In genomic region chr22:45608763-45609180, GRCh38 we compare ENCODE assay signal across 10 cellular contexts.
DNase-seq lines count a peak whose midpoint lies in the region; ATAC-seq lines count a peak whose summit lies in the region.
"Had no signal": no experiment of that assay in that cellular context is flagged by ENCODE, and none has a peak within 500 bp of the region (broad histone marks: within the 10 kb centered on the region; RNA-seq: fewer than 3 reads in every experiment).

No MANE protein-coding gene starts in this region.

- no peaks in the 10 kb centered on the region for H3K36me3 ChIP-seq in skeletal muscle tissue (ENCODE audit: control insufficient read depth in 3 of 3, insufficient read depth in 3 of 3, low read length in 3 of 3)
- H3K36me3 ChIP-seq: esophagus muscularis mucosa had no signal

- H3K27me3 ChIP-seq in skeletal muscle tissue (ENCODE audit: control insufficient read depth in 3 of 3, insufficient read depth in 3 of 3, low read length in 3 of 3): peaks cover 0 to 3% (median 0%) of the 10 kb centered on the region in 3 donors
- H3K27me3 ChIP-seq: esophagus muscularis mucosa had no signal

- peak overlapping the region; percentile 40 for H3K27ac ChIP-seq in skeletal muscle tissue (ENCODE audit: low read depth, low read length)
- H3K27ac ChIP-seq: esophagus muscularis mucosa had no signal

- H3K4me1 Mint-ChIP-seq in dendritic cell treated with granulocyte-macrophage colony-stimulating factor and Interleukin-4, amounts not matched to agents 40 ng/mL and 50 ng/mL, for 4 days (ENCODE audit: low read depth): peaks cover 48% of the 10 kb centered on the region

- ATAC-seq in HG02759 (IDR thresholded peaks at IDR 0.05; ENCODE audit: unreplicated experiment): no peak
- ATAC-seq in GM18502 (IDR thresholded peaks at IDR 0.05; ENCODE audit: poor library complexity, unreplicated experiment): no peak

- intact Hi-C loops in dendritic cell treated with granulocyte-macrophage colony-stimulating factor and Interleukin-4, amounts not matched to agents 40 ng/mL and 50 ng/mL, for 4 days (cut with micrococcal nuclease): no loop called here

- no peak overlapping the region for H3K4me3 Mint-ChIP-seq in dendritic cell treated with granulocyte-macrophage colony-stimulating factor and Interleukin-4, amounts not matched to agents 40 ng/mL and 50 ng/mL, for 4 days

- H3K4me1 ChIP-seq in skeletal muscle tissue (ENCODE audit: control insufficient read depth in 3 of 3, insufficient read depth in 3 of 3, low read length in 3 of 3): peaks cover 4 to 25% (median 10%) of the 10 kb centered on the region in 3 donors

- H3K9ac ChIP-seq in skeletal muscle tissue (ENCODE audit: low read depth in 1 of 3, low read length in 3 of 3): no peak overlapping the region

- H3K36me3 Mint-ChIP-seq in dendritic cell treated with granulocyte-macrophage colony-stimulating factor and Interleukin-4, amounts not matched to agents 40 ng/mL and 50 ng/mL, for 4 days (ENCODE audit: low read depth): no peaks in the 10 kb centered on the region

- H3K27me3 Mint-ChIP-seq in dendritic cell treated with granulocyte-macrophage colony-stimulating factor and Interleukin-4, amounts not matched to agents 40 ng/mL and 50 ng/mL, for 4 days: peaks cover 8% of the 10 kb centered on the region

- H3K9me3 Mint-ChIP-seq in dendritic cell treated with granulocyte-macrophage colony-stimulating factor and Interleukin-4, amounts not matched to agents 40 ng/mL and 50 ng/mL, for 4 days: no peaks in the 10 kb centered on the region

- DNase-seq in activated CD4-positive, alpha-beta T cell treated with anti-CD3 and anti-CD28 coated beads for 48 hours: peak; percentile 26
- no peak for DNase-seq in activated CD4-positive, alpha-beta T cell treated with anti-CD3 and anti-CD28 coated beads, Interleukin-2, amount 50 U/mL, for 1 hour
- DNase-seq in RKO (ENCODE audit: low spot score): peak; percentile 65
- no peak for DNase-seq in cerebellar nuclear complex (lab: John Stamatoyannopoulos, UW)
- DNase-seq: occipital lobe had no signal

- no peak overlapping the region for H3K4me3 ChIP-seq in skeletal muscle tissue (ENCODE audit: low read length in 3 of 3)
- H3K4me3 ChIP-seq: esophagus muscularis mucosa had no signal

- peak overlapping the region; percentile 45 for H3K27ac Mint-ChIP-seq in dendritic cell treated with granulocyte-macrophage colony-stimulating factor and Interleukin-4, amounts not matched to agents 40 ng/mL and 50 ng/mL, for 4 days

- H3K9me3 ChIP-seq in skeletal muscle tissue (ENCODE audit: control insufficient read depth in 3 of 3, low read length in 3 of 3): no peaks in the 10 kb centered on the region
- H3K9me3 ChIP-seq: esophagus muscularis mucosa had no signal

Comparison
In these comparisons a context has a peak if more than half of its experiments do, and no peak if none do; other contexts are left out.
1. DNase-seq: peak in activated CD4-positive, alpha-beta T cell treated with anti-CD3 and anti-CD28 coated beads for 48 hours (single experiment) and RKO (single experiment); none in activated CD4-positive, alpha-beta T cell treated with anti-CD3 and anti-CD28 coated beads, Interleukin-2, amount 50 U/mL, for 1 hour (single experiment) and cerebellar nuclear complex (0 of 2).